Comparison of ENCODE assay signal across 19 cellular contexts in genomic region chr15:29859293-29859692, GRCh38. TPM values are rescaled to one million over a fixed set of nuclear protein-coding genes. Genes with fewer than 3 reads are reported as not detected.
DNase-seq lines count a peak whose midpoint lies in the region; ATAC-seq, FAIRE-seq and TF ChIP-seq lines count a peak whose summit lies in the region.
"Had no signal": no experiment of that assay in that cellular context is flagged by ENCODE, and none has a peak within 500 bp of the region (broad histone marks: within the 10 kb centered on the region; RNA-seq: fewer than 3 reads in every experiment).

No MANE protein-coding gene starts in this region.

- H3K27ac Mint-ChIP-seq in astrocyte (ENCODE audit: unreplicated experiment) (peak overlapping the region; percentile 77), Caco-2 (ENCODE audit: unreplicated experiment) (no peak overlapping the region)

- H3K4me3 Mint-ChIP-seq in astrocyte (ENCODE audit: unreplicated experiment) = no peak overlapping the region
- no peak overlapping the region for H3K4me3 Mint-ChIP-seq in Caco-2 (ENCODE audit: unreplicated experiment)
- H3K4me3 Mint-ChIP-seq: H9 had no signal

- no peaks in the 10 kb centered on the region for H3K79me2 ChIP-seq in astrocyte (ENCODE audit: insufficient read depth, low read length)

- no peaks in the 10 kb centered on the region for H3K36me3 Mint-ChIP-seq in astrocyte (ENCODE audit: low read depth, unreplicated experiment)
- no peaks in the 10 kb centered on the region for H3K36me3 Mint-ChIP-seq in Caco-2 (ENCODE audit: insufficient read depth, unreplicated experiment)

- H3K4me3 ChIP-seq in left ventricle myocardium inferior (no peak overlapping the region), astrocyte (ENCODE audit: insufficient read depth, low read depth, low read length) (no peak overlapping the region), liver (ENCODE audit: low read depth in 1 of 3, low read length in 3 of 3) (no peak overlapping the region), subcutaneous abdominal adipose tissue (ENCODE audit: low read depth in 1 of 5, low read length in 5 of 5) (no peak overlapping the region), Caco-2 (ENCODE audit: low read depth, low read length) (no peak overlapping the region)
- H3K4me3 ChIP-seq: K562, SJCRH30 had no signal

- H4K20me1 ChIP-seq in astrocyte (ENCODE audit: insufficient read depth, low read length) = no peaks in the 10 kb centered on the region

- H3K27ac ChIP-seq in left ventricle myocardium inferior (replicated peaks) (peak overlapping the region; percentile 65), astrocyte (ENCODE audit: low read depth, low read length) (peak overlapping the region; percentile 68), liver (ENCODE audit: low read depth in 1 of 2, low read length in 2 of 2) (no peak overlapping the region), subcutaneous abdominal adipose tissue (ENCODE audit: low read depth, low read length) (peak overlapping the region; percentile 21)
- H3K27ac ChIP-seq: HL-60, SJCRH30 had no signal

- H3K27me3 ChIP-seq in left ventricle myocardium inferior (ENCODE audit: low read depth) = no peaks in the 10 kb centered on the region
- no peaks in the 10 kb centered on the region for H3K27me3 ChIP-seq in astrocyte (ENCODE audit: insufficient read depth, low read length)
- no peaks in the 10 kb centered on the region for H3K27me3 ChIP-seq in liver (ENCODE audit: control insufficient read depth in 4 of 4, insufficient read depth in 4 of 4, low read length in 3 of 4)
- H3K27me3 ChIP-seq in subcutaneous abdominal adipose tissue (ENCODE audit: control insufficient read depth in 5 of 5, insufficient read depth in 4 of 5, low read length in 5 of 5) = peaks cover 0 to 3% (median 0%) of the 10 kb centered on the region in 5 donors
- H3K27me3 ChIP-seq in Caco-2 (replicated peaks; ENCODE audit: control insufficient read depth, insufficient read depth, low read length) = no peaks in the 10 kb centered on the region
- H3K27me3 ChIP-seq: SJCRH30 had no signal

- TF ChIP-seq CTCF in left ventricle myocardium inferior (IDR thresholded peaks at IDR 0.05; ENCODE audit: borderline replicate concordance) (no peak), astrocyte (IDR thresholded peaks at IDR 0.05; ENCODE audit: insufficient read depth, low read depth, low read length) (no peak), liver (IDR thresholded peaks at IDR 0.05; ENCODE audit: low read depth, low read length, missing input control) (no peak), Caco-2 (IDR thresholded peaks at IDR 0.05; ENCODE audit: insufficient read depth in 1 of 2, low read depth in 1 of 2, low read length in 1 of 2, severe bottlenecking in 1 of 2, unreplicated experiment in 1 of 2) (no peak)

- no peak for DNase-seq in left ventricle myocardium inferior
- DNase-seq in left cardiac atrium = no peak
- no peak for DNase-seq in astrocyte (ENCODE audit: low read depth)
- no peak for DNase-seq in Caco-2
- DNase-seq in stimulated activated naive CD8-positive, alpha-beta T cell treated with anti-CD3 and anti-CD28 coated beads, Interleukin-15, Interleukin-2, amounts not matched to agents 100 U/mL and 50 U/mL, for 24 hours = no peak
- DNase-seq: DMS53, H9, MV-4-11, NCI-H1417, NCI-H187 treated with DMSO at 0.1 percent for 48 hours, NCI-H345, NCI-H69, SJCRH30 had no signal

- H3K9me3 Mint-ChIP-seq in astrocyte (ENCODE audit: unreplicated experiment) (no peaks in the 10 kb centered on the region), Caco-2 (ENCODE audit: unreplicated experiment) (no peaks in the 10 kb centered on the region)
- H3K9me3 Mint-ChIP-seq: H9 had no signal

- peaks cover 23% of the 10 kb centered on the region for H3K4me1 Mint-ChIP-seq in astrocyte (ENCODE audit: low read depth, unreplicated experiment)
- peaks cover under 1% of the 10 kb centered on the region for H3K4me1 Mint-ChIP-seq in Caco-2 (ENCODE audit: low read depth, unreplicated experiment)

- no peaks in the 10 kb centered on the region for H3K27me3 Mint-ChIP-seq in astrocyte (ENCODE audit: low read depth, unreplicated experiment)
- no peaks in the 10 kb centered on the region for H3K27me3 Mint-ChIP-seq in Caco-2 (ENCODE audit: insufficient read depth, unreplicated experiment)

- no peak overlapping the region for H2AFZ ChIP-seq in astrocyte (ENCODE audit: low read depth, low read length)

- POLR2A ChIA-PET in Caco-2 (lab: Charles Lee) = no interaction called here

- H3K9me3 ChIP-seq in left ventricle myocardium inferior (replicated peaks) (no peaks in the 10 kb centered on the region), astrocyte (ENCODE audit: insufficient read depth, low read depth, low read length) (no peaks in the 10 kb centered on the region), liver (ENCODE audit: control insufficient read depth in 4 of 4, low read length in 3 of 4) (no peaks in the 10 kb centered on the region), subcutaneous abdominal adipose tissue (ENCODE audit: control insufficient read depth in 5 of 5, low read length in 5 of 5) (no peaks in the 10 kb centered on the region), Caco-2 (no peaks in the 10 kb centered on the region)
- H3K9me3 ChIP-seq: SJCRH30 had no signal

- no peaks in the 10 kb centered on the region for H3K36me3 ChIP-seq in left ventricle myocardium inferior
- no peaks in the 10 kb centered on the region for H3K36me3 ChIP-seq in astrocyte (ENCODE audit: insufficient read depth, low read length)
- H3K36me3 ChIP-seq in liver (ENCODE audit: control insufficient read depth in 4 of 4, insufficient read depth in 3 of 4, low read depth in 1 of 4, low read length in 3 of 4) = no peaks in the 10 kb centered on the region
- H3K36me3 ChIP-seq in subcutaneous abdominal adipose tissue (ENCODE audit: control insufficient read depth in 5 of 5, insufficient read depth in 5 of 5, low read length in 5 of 5) = no peaks in the 10 kb centered on the region
- no peaks in the 10 kb centered on the region for H3K36me3 ChIP-seq in Caco-2 (ENCODE audit: control insufficient read depth, insufficient read depth, low read length)
- H3K36me3 ChIP-seq: SJCRH30 had no signal

- H3K4me2 ChIP-seq in astrocyte (ENCODE audit: low read length) = peak overlapping the region; percentile 75

- H3K4me1 ChIP-seq in left ventricle myocardium inferior (peaks cover 29% of the 10 kb centered on the region), astrocyte (ENCODE audit: insufficient read depth, low read length) (peaks cover 16% of the 10 kb centered on the region), liver (ENCODE audit: control insufficient read depth in 4 of 4, insufficient read depth in 4 of 4, low read length in 3 of 4) (peaks cover 0 to 2% (median under 1%) of the 10 kb centered on the region in 4 donors), subcutaneous abdominal adipose tissue (ENCODE audit: control insufficient read depth in 5 of 5, insufficient read depth in 5 of 5, low read length in 5 of 5) (peaks cover 0 to 15% (median 0%) of the 10 kb centered on the region in 5 donors), Caco-2 (peaks cover under 1% of the 10 kb centered on the region; the same call in 1 of the 2 replicates)
- H3K4me1 ChIP-seq: SJCRH30 had no signal

- BruUV-seq in Caco-2 (replicated peaks; lab: Mats Ljungman, UMichigan) = no TSS peak

- no peak for FAIRE-seq in astrocyte (lab: Jason Lieb, UNC)
- FAIRE-seq: HTR-8/SVneo, K562 had no signal

- CTCF ChIA-PET in Caco-2 (lab: Charles Lee) = interaction anchor here (0.6 to 2.0 kb wide), 2 partner anchors 66 to 216 kb away, joined by 3 to 10 read pairs; no protein-coding TSS in a partner anchor

- intact Hi-C loops in left ventricle myocardium inferior (cut with micrococcal nuclease) = no loop called here
- intact Hi-C loops in left cardiac atrium (cut with DNase I) = no loop called here
- intact Hi-C loops in Caco-2 (cut with micrococcal nuclease; ENCODE audit: unreplicated experiment) = no loop called here

- no peak for TF ChIP-seq RAD21 in liver (IDR thresholded peaks at IDR 0.05)

- H3K9ac ChIP-seq in astrocyte (ENCODE audit: low read length) = peak overlapping the region; percentile 44
- no peak overlapping the region for H3K9ac ChIP-seq in liver (ENCODE audit: low read depth in 1 of 2, low read length in 2 of 2)
- H3K9ac ChIP-seq in subcutaneous abdominal adipose tissue (ENCODE audit: low read length in 5 of 5) = no peak overlapping the region

- ATAC-seq in left cardiac atrium (no peak), GM18511 (IDR thresholded peaks at IDR 0.05; ENCODE audit: unreplicated experiment) (no peak)
- no peak for ATAC-seq in stimulated activated naive CD8-positive, alpha-beta T cell treated with anti-CD3 and anti-CD28 coated beads, Interleukin-15, Interleukin-2, amounts not matched to agents 100 U/mL and 50 U/mL, for 24 hours
- ATAC-seq: K562 had no signal

- 49% methylated on average over 4 of the region's 4 CpGs for WGBS in liver

TF ChIP-seq in liver, 16 proteins besides CTCF, POLR2A, EP300 and RAD21:
- peak; percentile 56 to 73 for TF ChIP-seq HNF4A (conservative IDR thresholded peaks at IDR 0.05)
- no peak for TF ChIP-seq EGR1 (IDR thresholded peaks at IDR 0.05; ENCODE audit: low read depth in 2 of 2)
- TF ChIP-seq RXRA (IDR thresholded peaks at IDR 0.05) = no peak

RNA-seq across cellular contexts. Expression of gene TJP1, which starts 37.0 kb away (rescaled TPM):
- total RNA-seq in left ventricle myocardium inferior (108 TPM), left cardiac atrium (10 to 100 TPM; 85.2 to 95.9 TPM), astrocyte (118 and 137 TPM in 2 replicates), liver (10 to 100 TPM; 13.5 to 40.4 TPM), Caco-2 (2022) (179 and 181 TPM in 2 replicates)
- 10 to 100 TPM; 12.6 to 20.2 TPM for polyA plus RNA-seq in liver

Comparison
In these comparisons a context has a peak if more than half of its experiments do, and no peak if none do; other contexts are left out.
1. H3K27ac ChIP-seq: peak in left ventricle myocardium inferior (single experiment), astrocyte (single experiment) and subcutaneous abdominal adipose tissue (single experiment); none in liver (0 of 2).